In the genomic region with DNA sequence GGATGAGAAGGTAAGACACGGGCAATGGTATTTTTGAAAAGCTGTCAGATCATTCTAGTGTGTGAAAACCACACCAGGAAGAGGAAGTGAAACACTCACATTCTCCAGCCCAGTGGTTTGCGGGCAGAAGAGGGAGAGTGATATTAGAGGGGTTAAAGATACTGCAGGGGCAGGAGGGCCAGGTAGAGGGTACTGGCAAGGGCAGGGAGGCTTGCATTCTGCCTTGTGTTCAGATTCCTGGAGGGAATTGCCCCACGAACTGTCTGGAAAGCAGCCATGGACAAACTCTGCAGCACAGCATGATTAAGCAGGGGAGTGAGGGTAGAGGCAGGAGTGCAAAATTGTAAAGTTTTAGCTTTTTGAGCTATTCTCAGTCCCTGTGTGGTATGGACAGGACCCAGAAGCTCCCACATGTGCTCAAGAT, we compare ENCODE assay signal across 8 cellular contexts. TPM values are rescaled to one million over a fixed set of nuclear protein-coding genes. Genes with fewer than 3 reads are reported as not detected.
A peak's percentile ranks its signal among the peaks of the same experiment; 100 is the strongest.
DNase-seq lines count a peak whose midpoint lies in the region; ATAC-seq, FAIRE-seq and TF ChIP-seq lines count a peak whose summit lies in the region.

No MANE protein-coding gene starts in this region.

- H3K36me3 ChIP-seq in OCI-LY1 (ENCODE audit: insufficient read depth, low read length) (no peaks in the 10 kb centered on the region), parathyroid adenoma (ENCODE audit: control insufficient read depth, insufficient read depth, low read length) (no peaks in the 10 kb centered on the region), adrenal gland (replicated peaks in 1 of 2) (no peaks in the 10 kb centered on the region)

- intact Hi-C loops in adrenal gland (cut with DNase I), result no loop called here

- DNase-seq in GM12892 (ENCODE audit: insufficient read length), result no peak
- DNase-seq in NCI-H82 (lab: John Stamatoyannopoulos, UW), result no peak
- DNase-seq in NCI-H2196 (lab: John Stamatoyannopoulos, UW; ENCODE audit: unreplicated experiment), result no peak
- no peak for DNase-seq in adrenal gland

- H3K27me3 Mint-ChIP-seq in activated T-helper 17 cell treated with anti-CD3 and anti-CD28 coated beads, Interleukin-2, amount 50 U/mL, for 72 hours, result peaks cover 13% of the 10 kb centered on the region

- H3K4me1 Mint-ChIP-seq in activated T-helper 17 cell treated with anti-CD3 and anti-CD28 coated beads, Interleukin-2, amount 50 U/mL, for 72 hours, result peaks cover 18% of the 10 kb centered on the region

- H3K9me2 ChIP-seq in OCI-LY1 (ENCODE audit: low read depth, low read length), result no peaks in the 10 kb centered on the region

- H3K36me3 Mint-ChIP-seq in activated T-helper 17 cell treated with anti-CD3 and anti-CD28 coated beads, Interleukin-2, amount 50 U/mL, for 72 hours (ENCODE audit: low read depth), result no peaks in the 10 kb centered on the region

- TF ChIP-seq POLR2A in GM12892 (IDR thresholded peaks at IDR 0.05; ENCODE audit: low read depth, low read length) (no peak), adrenal gland (IDR thresholded peaks at IDR 0.05) (no peak)

- no peaks in the 10 kb centered on the region for H3F3A ChIP-seq in OCI-LY1 (ENCODE audit: insufficient read depth, low read length)

- H3K27ac Mint-ChIP-seq in activated T-helper 17 cell treated with anti-CD3 and anti-CD28 coated beads, Interleukin-2, amount 50 U/mL, for 72 hours, result peak overlapping the region; percentile 57

- no peaks in the 10 kb centered on the region for H4K20me1 ChIP-seq in OCI-LY1 (ENCODE audit: insufficient read depth, low read length)

- peak overlapping the region; percentile 53 for H3K27ac ChIP-seq in OCI-LY1 (ENCODE audit: low read depth, low read length, poor library complexity, severe bottlenecking)
- peak overlapping the region; percentile 17 for H3K27ac ChIP-seq in parathyroid adenoma
- H3K27ac ChIP-seq in adrenal gland, result no peak overlapping the region

- H3K79me2 ChIP-seq in OCI-LY1 (ENCODE audit: insufficient read depth, low read length) (no peaks in the 10 kb centered on the region), parathyroid adenoma (no peaks in the 10 kb centered on the region)

- H3K27me3 ChIP-seq in OCI-LY1 (ENCODE audit: insufficient read depth, low read length) (no peaks in the 10 kb centered on the region), parathyroid adenoma (ENCODE audit: control insufficient read depth, insufficient read depth, low read length) (no peaks in the 10 kb centered on the region), adrenal gland (peaks cover 8% of the 10 kb centered on the region)

- TF ChIP-seq CTCF in OCI-LY1 (IDR thresholded peaks at IDR 0.05; ENCODE audit: low read length), result no peak
- TF ChIP-seq CTCF in parathyroid adenoma (IDR thresholded peaks at IDR 0.05), result no peak
- TF ChIP-seq CTCF in adrenal gland (IDR thresholded peaks at IDR 0.05), result no peak

- H3K4me1 ChIP-seq in OCI-LY1 (ENCODE audit: insufficient read depth, low read length, severe bottlenecking) (peaks cover 56% of the 10 kb centered on the region), parathyroid adenoma (peaks cover 4% of the 10 kb centered on the region), adrenal gland (replicated peaks in 1 of 2) (no peaks in the 10 kb centered on the region)

- no peak overlapping the region for H3K4me3 ChIP-seq in OCI-LY1 (ENCODE audit: low read depth, low read length, poor library complexity, severe bottlenecking)
- H3K4me3 ChIP-seq in parathyroid adenoma (ENCODE audit: low read depth, low read length), result no peak overlapping the region
- no peak overlapping the region for H3K4me3 ChIP-seq in adrenal gland

- H3K4me3 Mint-ChIP-seq in activated T-helper 17 cell treated with anti-CD3 and anti-CD28 coated beads, Interleukin-2, amount 50 U/mL, for 72 hours, result peak overlapping the region; percentile 49

- ATAC-seq in HG02798 (IDR thresholded peaks at IDR 0.05; ENCODE audit: poor library complexity, unreplicated experiment), result peak; percentile 99
- ATAC-seq in activated T-helper 17 cell treated with anti-CD3 and anti-CD28 coated beads, Interleukin-2, amount 50 U/mL, for 72 hours (replicated peaks), result peak; percentile 86

- no peaks in the 10 kb centered on the region for H3K9me3 Mint-ChIP-seq in activated T-helper 17 cell treated with anti-CD3 and anti-CD28 coated beads, Interleukin-2, amount 50 U/mL, for 72 hours

- peak overlapping the region; percentile 35 for H3K4me2 ChIP-seq in OCI-LY1 (ENCODE audit: low read length)
- no peak overlapping the region for H3K4me2 ChIP-seq in parathyroid adenoma (ENCODE audit: low read length)

- FAIRE-seq in GM12892 (lab: Jason Lieb, UNC), result peak; percentile 98

- 37 to 47% (median 43%) methylated on average over 3 of the region's 3 CpGs for WGBS in adrenal gland, 4 donors

- H3K9me3 ChIP-seq in OCI-LY1 (ENCODE audit: low read length), result no peaks in the 10 kb centered on the region
- H3K9me3 ChIP-seq in parathyroid adenoma (ENCODE audit: control insufficient read depth, low read length), result no peaks in the 10 kb centered on the region
- H3K9me3 ChIP-seq in adrenal gland (replicated peaks in 1 of 3), result no peaks in the 10 kb centered on the region

- H2AFZ ChIP-seq in OCI-LY1 (ENCODE audit: low read length) (no peak overlapping the region), parathyroid adenoma (peak overlapping the region; percentile 53)

- H3K9ac ChIP-seq in OCI-LY1 (ENCODE audit: low read length) (no peak overlapping the region; the same call in 1 of the 2 replicates), parathyroid adenoma (no peak overlapping the region)

RNA-seq across cellular contexts. Expression of gene NIPAL1, which starts 30.9 kb away (rescaled TPM):
- 1.0 TPM for polyA plus RNA-seq in GM12892 (2012; ENCODE audit: missing spikeins)
- 1 to 10 TPM; 1.3 to 3.9 TPM for total RNA-seq in activated T-helper 17 cell treated with anti-CD3 and anti-CD28 coated beads, Interleukin-2, amount 50 U/mL, for 72 hours
- total RNA-seq in adrenal gland, result 1 to 10 TPM in 3 of 8 donors, under 1 TPM in 4, not detected in 1; 0.08 to 1.4 (median 0.75) TPM
- polyA plus RNA-seq in adrenal gland, result 1 to 10 TPM in 1 of 3 donors, under 1 TPM in 2; 0.03 to 1.5 (median 0.16) TPM

RNA-seq across cellular contexts. Expression of gene CNGA1, which starts 31.0 kb away (rescaled TPM):
- polyA plus RNA-seq in GM12892 (2012; ENCODE audit: missing spikeins), result 0.15 TPM
- total RNA-seq in activated T-helper 17 cell treated with anti-CD3 and anti-CD28 coated beads, Interleukin-2, amount 50 U/mL, for 72 hours, result under 1 TPM in 1 of 2 donors, not detected in 1; 0.24 TPM
- 1 to 10 TPM in 4 of 8 donors, under 1 TPM in 3, not detected in 1; 0.24 to 4.8 (median 1.2) TPM for total RNA-seq in adrenal gland
- polyA plus RNA-seq in adrenal gland, result 1 to 10 TPM in 2 of 3 donors, under 1 TPM in 1; 0.84 to 4.6 (median 1.9) TPM

Comparison
In these comparisons a context has a peak if more than half of its experiments do, and no peak if none do; other contexts are left out.
1. H3K27ac ChIP-seq: peak in OCI-LY1 (single experiment) and parathyroid adenoma (single experiment); none in adrenal gland (0 of 5).